Comparison of ENCODE assay signal across 27 cellular contexts in the genomic region with DNA sequence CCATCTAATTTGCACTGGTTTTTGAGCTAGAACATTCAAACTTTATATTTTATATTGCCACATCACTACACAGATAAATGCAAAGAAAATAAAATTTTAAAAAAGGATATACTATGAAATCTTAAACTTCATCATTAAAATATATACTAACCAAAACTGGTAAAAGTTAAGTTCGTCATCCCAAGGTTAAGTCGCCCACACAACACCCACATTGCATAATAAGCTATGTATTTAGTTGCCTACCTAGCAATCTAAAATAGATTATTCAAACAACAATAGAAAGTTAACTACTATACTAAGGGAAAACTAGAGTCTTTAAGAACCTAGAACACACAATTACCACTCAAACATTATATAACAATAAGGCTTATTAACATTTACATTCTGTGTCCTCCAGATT. TPM values are rescaled to one million over a fixed set of nuclear protein-coding genes. Genes with fewer than 3 reads are reported as not detected.
"Had no signal": no experiment of that assay in that cellular context is flagged by ENCODE, and none has a peak within 500 bp of the region (broad histone marks: within the 10 kb centered on the region; RNA-seq: fewer than 3 reads in every experiment).

No MANE protein-coding gene starts in this region.

- H3K4me3 ChIP-seq: lower lobe of right lung, psoas muscle, right lobe of liver, spleen, suprapubic skin, thoracic aorta, tibial artery, upper lobe of right lung had no signal

- DNase-seq: hippocampal formation; kidney glomerular epithelial cell; left cardiac atrium; lower lobe of right lung; mammary epithelial cell; mesenchymal stem cell; naive thymus-derived CD4-positive, alpha-beta T cell; occipital lobe; psoas muscle; right lobe of liver; small intestine; spleen; stimulated activated CD4-positive, alpha-beta T cell treated with anti-CD3 and anti-CD28 coated beads, Interleukin-4, amount 100 ng/mL, for 24 hours; stimulated activated naive CD4-positive, alpha-beta T cell; tibial artery; trophoblast cell; upper lobe of right lung had no signal

- H3K4me1 ChIP-seq: lower lobe of right lung, parathyroid adenoma, psoas muscle, right lobe of liver, suprapubic skin, upper lobe of right lung had no signal

- ATAC-seq: left lobe of liver; lower lobe of right lung; naive thymus-derived CD4-positive, alpha-beta T cell; psoas muscle; right lobe of liver; stimulated activated effector memory CD8-positive, alpha-beta T cell treated with anti-CD3 and anti-CD28 coated beads, Interleukin-12 subunit alpha, Interleukin-12 subunit beta, amount 100 ng/mL, for 72 hours; upper lobe of right lung had no signal

- H3K27me3 ChIP-seq: right lobe of liver, spleen, suprapubic skin, tibial artery, upper lobe of right lung had no signal

- H3K9me3 ChIP-seq: lower lobe of right lung, neutrophil, psoas muscle, right lobe of liver, spleen, suprapubic skin, thoracic aorta, tibial artery, upper lobe of right lung had no signal

- H3K9ac ChIP-seq: parathyroid adenoma had no signal

- H3K36me3 Mint-ChIP-seq: naive thymus-derived CD4-positive, alpha-beta T cell; stimulated activated effector memory CD8-positive, alpha-beta T cell treated with anti-CD3 and anti-CD28 coated beads, Interleukin-12 subunit alpha, Interleukin-12 subunit beta, amount 100 ng/mL, for 72 hours had no signal

- H3K9me3 Mint-ChIP-seq: nephron; neural crest cell; stimulated activated naive CD8-positive, alpha-beta T cell treated with anti-CD3 and anti-CD28 coated beads, Interleukin-15, Interleukin-2, amounts not matched to agents 100 ng/mL and 50 ng/mL, for 24 hours had no signal

- H3K4me3 Mint-ChIP-seq: naive thymus-derived CD4-positive, alpha-beta T cell; stimulated activated effector memory CD8-positive, alpha-beta T cell treated with anti-CD3 and anti-CD28 coated beads, Interleukin-12 subunit alpha, Interleukin-12 subunit beta, amount 100 ng/mL, for 72 hours; stimulated activated naive CD8-positive, alpha-beta T cell treated with anti-CD3 and anti-CD28 coated beads, Interleukin-15, Interleukin-2, amounts not matched to agents 100 ng/mL and 50 ng/mL, for 24 hours had no signal

- H3K4me1 Mint-ChIP-seq: stimulated activated effector memory CD8-positive, alpha-beta T cell treated with anti-CD3 and anti-CD28 coated beads, Interleukin-12 subunit alpha, Interleukin-12 subunit beta, amount 100 ng/mL, for 72 hours had no signal

- H3K27ac Mint-ChIP-seq: naive thymus-derived CD4-positive, alpha-beta T cell; stimulated activated effector memory CD8-positive, alpha-beta T cell treated with anti-CD3 and anti-CD28 coated beads, Interleukin-12 subunit alpha, Interleukin-12 subunit beta, amount 100 ng/mL, for 72 hours; stimulated activated naive CD8-positive, alpha-beta T cell treated with anti-CD3 and anti-CD28 coated beads, Interleukin-15, Interleukin-2, amounts not matched to agents 100 ng/mL and 50 ng/mL, for 24 hours had no signal

- H3K36me3 ChIP-seq: lower lobe of right lung, neutrophil, right lobe of liver, spleen, suprapubic skin, thoracic aorta, tibial artery, upper lobe of right lung had no signal

- H3K79me2 ChIP-seq: parathyroid adenoma had no signal

- H2AFZ ChIP-seq: parathyroid adenoma had no signal

- H3K27ac ChIP-seq: lower lobe of right lung, neutrophil, parathyroid adenoma, psoas muscle, right lobe of liver, suprapubic skin, thoracic aorta, tibial artery, upper lobe of right lung had no signal

RNA-seq across cellular contexts. Expression of a gene that starts 24.5 kb away (rescaled TPM):
- total RNA-seq: mammary epithelial cell; naive thymus-derived CD4-positive, alpha-beta T cell had no signal
- polyA plus RNA-seq: keratinocyte; mammary epithelial cell; naive thymus-derived CD4-positive, alpha-beta T cell had no signal
